Comparison of ENCODE assay signal across 1 cellular context in the genomic region with DNA sequence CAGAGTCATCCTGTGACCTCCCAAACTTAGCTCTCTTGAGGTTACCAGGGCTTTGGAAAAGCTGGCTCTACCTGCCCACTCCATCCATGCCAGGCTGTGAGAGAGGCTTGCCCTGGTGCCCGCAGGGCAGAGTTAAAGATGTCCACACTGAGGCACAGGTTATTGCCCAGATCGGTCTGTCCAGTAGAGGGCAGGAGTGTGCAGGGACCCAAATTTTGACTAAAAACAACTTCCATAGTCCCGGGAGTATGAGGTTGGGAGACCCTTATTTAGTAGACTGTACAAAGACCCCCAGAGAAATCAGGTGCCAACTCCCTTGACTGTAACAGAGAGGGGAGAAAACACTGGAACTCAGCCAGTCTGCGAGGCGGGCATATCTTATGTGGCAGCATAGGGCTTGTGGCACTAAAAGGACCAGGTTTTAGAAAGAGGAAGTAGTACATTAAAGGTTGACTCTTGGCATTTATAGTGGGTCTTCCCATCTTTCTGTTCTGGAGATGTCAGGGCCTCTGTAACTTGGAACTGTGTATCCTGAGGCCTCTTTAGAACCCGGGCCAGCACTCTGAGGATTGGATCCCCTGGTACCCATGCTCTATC.
TF ChIP-seq lines count a peak whose summit lies in the region.

No MANE protein-coding gene starts in this region.

TF ChIP-seq in IMR-90, 13 proteins besides CTCF, POLR2A, EP300 and RAD21:
- no peak for TF ChIP-seq FOS (IDR thresholded peaks at IDR 0.05; ENCODE audit: low read depth, low read length)
- TF ChIP-seq RFX5 (IDR thresholded peaks at IDR 0.05; ENCODE audit: low read depth, low read length): no peak
